16 cellular contexts compared by ENCODE assay signal in genomic region chr7:92594746-92595145, GRCh38.
"Had no signal": no experiment of that assay in that cellular context is flagged by ENCODE, and none has a peak within 500 bp of the region (broad histone marks: within the 10 kb centered on the region; RNA-seq: fewer than 3 reads in every experiment).

No MANE protein-coding gene starts in this region.

- H3K27ac Mint-ChIP-seq: natural killer cell had no signal

- H3K36me3 ChIP-seq: heart right ventricle, ovary, right atrium auricular region, tibial nerve had no signal

- H3K27ac ChIP-seq: dorsolateral prefrontal cortex, heart right ventricle, ovary, right atrium auricular region, testis, tibial nerve had no signal

- H3K36me3 Mint-ChIP-seq: natural killer cell had no signal

- DNase-seq: cortex of kidney; dorsolateral prefrontal cortex; effector CD8-positive, alpha-beta T cell; heart right ventricle; islet precursor cell; natural killer cell; ovary; stimulated activated CD4-positive, alpha-beta T cell treated with anti-CD3 and anti-CD28 coated beads, Interleukin-2, amount 100 ng/mL, for 48 hours; stimulated activated naive CD8-positive, alpha-beta T cell treated with anti-CD3 and anti-CD28 coated beads, Interleukin-15, Interleukin-2, amounts not matched to agents 100 U/mL and 50 U/mL, for 24 hours; testis had no signal

- H3K9me3 ChIP-seq: heart right ventricle, ovary, right atrium auricular region, testis, tibial nerve had no signal

- H3K4me3 ChIP-seq: dorsolateral prefrontal cortex, heart right ventricle, ovary, right atrium auricular region, smooth muscle cell, testis, tibial nerve had no signal

- H3K4me1 Mint-ChIP-seq: neural crest cell had no signal

- H3K9me3 Mint-ChIP-seq: natural killer cell, neural crest cell had no signal

- FAIRE-seq: frontal cortex had no signal

- H3K4me3 Mint-ChIP-seq: natural killer cell, neural crest cell had no signal

- H3K27me3 ChIP-seq: dorsolateral prefrontal cortex, ovary, right atrium auricular region, testis, tibial nerve had no signal

- ATAC-seq: heart right ventricle; left lobe of liver; natural killer cell; stimulated activated naive CD8-positive, alpha-beta T cell treated with anti-CD3 and anti-CD28 coated beads, Interleukin-15, Interleukin-2, amounts not matched to agents 100 U/mL and 50 U/mL, for 24 hours had no signal

- H3K4me2 ChIP-seq: smooth muscle cell had no signal

- H3K4me1 ChIP-seq: testis had no signal
